In the genomic region with DNA sequence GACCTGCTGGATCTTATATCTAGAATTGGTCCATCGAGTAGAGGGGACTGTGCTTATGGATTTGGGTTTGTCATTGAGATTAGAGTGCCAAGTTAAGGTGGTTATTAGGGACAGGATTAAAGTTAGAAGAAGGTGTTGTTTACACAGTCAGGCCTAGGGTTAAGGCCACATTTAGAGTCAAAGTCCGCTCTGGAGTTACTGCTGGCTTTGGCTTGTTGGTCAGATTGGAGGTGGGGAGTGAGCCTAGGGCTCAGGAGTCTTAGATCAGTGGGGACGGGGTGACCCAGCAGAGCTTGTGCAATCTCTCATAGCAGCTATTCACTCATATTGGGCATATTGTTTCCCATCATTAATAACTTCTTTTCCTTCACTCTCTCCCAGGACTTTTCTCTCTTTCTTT, we compare ENCODE assay signal across 1 cellular context.
TF ChIP-seq lines count a peak whose summit lies in the region.

No MANE protein-coding gene starts in this region.

TF ChIP-seq in liver, 16 proteins besides CTCF, POLR2A, EP300 and RAD21 (continued from another document):
- TF ChIP-seq, protein P1, sequence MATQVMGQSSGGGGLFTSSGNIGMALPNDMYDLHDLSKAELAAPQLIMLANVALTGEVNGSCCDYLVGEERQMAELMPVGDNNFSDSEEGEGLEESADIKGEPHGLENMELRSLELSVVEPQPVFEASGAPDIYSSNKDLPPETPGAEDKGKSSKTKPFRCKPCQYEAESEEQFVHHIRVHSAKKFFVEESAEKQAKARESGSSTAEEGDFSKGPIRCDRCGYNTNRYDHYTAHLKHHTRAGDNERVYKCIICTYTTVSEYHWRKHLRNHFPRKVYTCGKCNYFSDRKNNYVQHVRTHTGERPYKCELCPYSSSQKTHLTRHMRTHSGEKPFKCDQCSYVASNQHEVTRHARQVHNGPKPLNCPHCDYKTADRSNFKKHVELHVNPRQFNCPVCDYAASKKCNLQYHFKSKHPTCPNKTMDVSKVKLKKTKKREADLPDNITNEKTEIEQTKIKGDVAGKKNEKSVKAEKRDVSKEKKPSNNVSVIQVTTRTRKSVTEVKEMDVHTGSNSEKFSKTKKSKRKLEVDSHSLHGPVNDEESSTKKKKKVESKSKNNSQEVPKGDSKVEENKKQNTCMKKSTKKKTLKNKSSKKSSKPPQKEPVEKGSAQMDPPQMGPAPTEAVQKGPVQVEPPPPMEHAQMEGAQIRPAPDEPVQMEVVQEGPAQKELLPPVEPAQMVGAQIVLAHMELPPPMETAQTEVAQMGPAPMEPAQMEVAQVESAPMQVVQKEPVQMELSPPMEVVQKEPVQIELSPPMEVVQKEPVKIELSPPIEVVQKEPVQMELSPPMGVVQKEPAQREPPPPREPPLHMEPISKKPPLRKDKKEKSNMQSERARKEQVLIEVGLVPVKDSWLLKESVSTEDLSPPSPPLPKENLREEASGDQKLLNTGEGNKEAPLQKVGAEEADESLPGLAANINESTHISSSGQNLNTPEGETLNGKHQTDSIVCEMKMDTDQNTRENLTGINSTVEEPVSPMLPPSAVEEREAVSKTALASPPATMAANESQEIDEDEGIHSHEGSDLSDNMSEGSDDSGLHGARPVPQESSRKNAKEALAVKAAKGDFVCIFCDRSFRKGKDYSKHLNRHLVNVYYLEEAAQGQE (IDR thresholded peaks at IDR 0.05): peak; percentile 16
